In genomic region chr5:176365663-176366574, GRCh38 we compare ENCODE assay signal across 2 cellular contexts.
TF ChIP-seq lines count a peak whose summit lies in the region.

No MANE protein-coding gene starts in this region.

TF ChIP-seq in GM23338, 12 proteins besides CTCF, POLR2A, EP300 and RAD21:
- TF ChIP-seq POLR2AphosphoS5 (IDR thresholded peaks at IDR 0.05; ENCODE audit: low read depth) (peak; percentile 42; the same call in 1 of the 2 replicates), JUNB (IDR thresholded peaks at IDR 0.05; ENCODE audit: unreplicated experiment) (no peak), ZNF114 (CRISPR knock-in tag; IDR thresholded peaks at IDR 0.05) (no peak), ZNF462 (CRISPR knock-in tag; IDR thresholded peaks at IDR 0.05) (no peak), EZH2phosphoT487 (IDR thresholded peaks at IDR 0.05; ENCODE audit: unreplicated experiment) (no peak), EZH2 (IDR thresholded peaks at IDR 0.05; ENCODE audit: low read depth, unreplicated experiment) (no peak)

TF ChIP-seq in HepG2, 621 proteins besides CTCF, POLR2A, EP300 and RAD21:
- TF ChIP-seq ZNF773 (CRISPR knock-in tag; IDR thresholded peaks at IDR 0.05; ENCODE audit: borderline replicate concordance) (no peak), NR0B2 (CRISPR knock-in tag; IDR thresholded peaks at IDR 0.05) (no peak), SAFB2 (CRISPR knock-in tag; IDR thresholded peaks at IDR 0.05; ENCODE audit: borderline replicate concordance, low read depth) (no peak), HCFC1 (IDR thresholded peaks at IDR 0.05; ENCODE audit: low read depth, low read length) (no peak), ZNF768 (CRISPR knock-in tag; IDR thresholded peaks at IDR 0.05) (no peak), SRY (CRISPR knock-in tag; IDR thresholded peaks at IDR 0.05) (no peak), NKX3-1 (CRISPR knock-in tag; IDR thresholded peaks at IDR 0.05) (no peak), ZNF749 (CRISPR knock-in tag; IDR thresholded peaks at IDR 0.05; ENCODE audit: borderline replicate concordance) (no peak), ZNF605 (CRISPR knock-in tag; IDR thresholded peaks at IDR 0.05) (no peak), PBX2 (CRISPR knock-in tag; IDR thresholded peaks at IDR 0.05) (no peak), NPAS2 (CRISPR knock-in tag; IDR thresholded peaks at IDR 0.05; ENCODE audit: borderline replicate concordance) (no peak), CBX1 (IDR thresholded peaks at IDR 0.05; ENCODE audit: low read depth) (no peak), TSC22D2 (CRISPR knock-in tag; IDR thresholded peaks at IDR 0.05; ENCODE audit: borderline replicate concordance) (no peak), MIER3 (CRISPR knock-in tag; IDR thresholded peaks at IDR 0.05; ENCODE audit: borderline replicate concordance) (no peak), TOPORS (CRISPR knock-in tag; IDR thresholded peaks at IDR 0.05) (no peak)
- TF ChIP-seq, protein P1, sequence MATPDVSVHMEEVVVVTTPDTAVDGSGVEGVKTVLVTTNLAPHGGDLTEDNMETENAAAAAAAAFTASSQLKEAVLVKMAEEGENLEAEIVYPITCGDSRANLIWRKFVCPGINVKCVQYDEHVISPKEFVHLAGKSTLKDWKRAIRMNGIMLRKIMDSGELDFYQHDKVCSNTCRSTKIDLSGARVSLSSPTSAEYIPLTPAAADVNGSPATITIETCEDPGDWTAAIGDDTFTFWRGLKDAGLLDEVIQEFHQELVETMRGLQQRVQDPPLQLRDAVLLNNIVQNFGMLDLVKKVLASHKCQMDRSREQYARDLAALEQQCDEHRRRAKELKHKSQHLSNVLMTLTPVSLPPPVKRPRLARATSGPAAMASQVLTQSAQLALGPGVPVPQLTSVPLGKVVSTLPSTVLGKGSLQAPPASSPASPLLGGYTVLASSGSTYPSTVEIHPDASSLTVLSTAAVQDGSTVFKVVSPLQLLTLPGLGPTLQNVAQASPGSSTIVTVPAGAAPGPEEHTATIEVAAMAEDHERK (CRISPR knock-in tag; IDR thresholded peaks at IDR 0.05; ENCODE audit: low read depth): no peak
- TF ChIP-seq, protein P2, sequence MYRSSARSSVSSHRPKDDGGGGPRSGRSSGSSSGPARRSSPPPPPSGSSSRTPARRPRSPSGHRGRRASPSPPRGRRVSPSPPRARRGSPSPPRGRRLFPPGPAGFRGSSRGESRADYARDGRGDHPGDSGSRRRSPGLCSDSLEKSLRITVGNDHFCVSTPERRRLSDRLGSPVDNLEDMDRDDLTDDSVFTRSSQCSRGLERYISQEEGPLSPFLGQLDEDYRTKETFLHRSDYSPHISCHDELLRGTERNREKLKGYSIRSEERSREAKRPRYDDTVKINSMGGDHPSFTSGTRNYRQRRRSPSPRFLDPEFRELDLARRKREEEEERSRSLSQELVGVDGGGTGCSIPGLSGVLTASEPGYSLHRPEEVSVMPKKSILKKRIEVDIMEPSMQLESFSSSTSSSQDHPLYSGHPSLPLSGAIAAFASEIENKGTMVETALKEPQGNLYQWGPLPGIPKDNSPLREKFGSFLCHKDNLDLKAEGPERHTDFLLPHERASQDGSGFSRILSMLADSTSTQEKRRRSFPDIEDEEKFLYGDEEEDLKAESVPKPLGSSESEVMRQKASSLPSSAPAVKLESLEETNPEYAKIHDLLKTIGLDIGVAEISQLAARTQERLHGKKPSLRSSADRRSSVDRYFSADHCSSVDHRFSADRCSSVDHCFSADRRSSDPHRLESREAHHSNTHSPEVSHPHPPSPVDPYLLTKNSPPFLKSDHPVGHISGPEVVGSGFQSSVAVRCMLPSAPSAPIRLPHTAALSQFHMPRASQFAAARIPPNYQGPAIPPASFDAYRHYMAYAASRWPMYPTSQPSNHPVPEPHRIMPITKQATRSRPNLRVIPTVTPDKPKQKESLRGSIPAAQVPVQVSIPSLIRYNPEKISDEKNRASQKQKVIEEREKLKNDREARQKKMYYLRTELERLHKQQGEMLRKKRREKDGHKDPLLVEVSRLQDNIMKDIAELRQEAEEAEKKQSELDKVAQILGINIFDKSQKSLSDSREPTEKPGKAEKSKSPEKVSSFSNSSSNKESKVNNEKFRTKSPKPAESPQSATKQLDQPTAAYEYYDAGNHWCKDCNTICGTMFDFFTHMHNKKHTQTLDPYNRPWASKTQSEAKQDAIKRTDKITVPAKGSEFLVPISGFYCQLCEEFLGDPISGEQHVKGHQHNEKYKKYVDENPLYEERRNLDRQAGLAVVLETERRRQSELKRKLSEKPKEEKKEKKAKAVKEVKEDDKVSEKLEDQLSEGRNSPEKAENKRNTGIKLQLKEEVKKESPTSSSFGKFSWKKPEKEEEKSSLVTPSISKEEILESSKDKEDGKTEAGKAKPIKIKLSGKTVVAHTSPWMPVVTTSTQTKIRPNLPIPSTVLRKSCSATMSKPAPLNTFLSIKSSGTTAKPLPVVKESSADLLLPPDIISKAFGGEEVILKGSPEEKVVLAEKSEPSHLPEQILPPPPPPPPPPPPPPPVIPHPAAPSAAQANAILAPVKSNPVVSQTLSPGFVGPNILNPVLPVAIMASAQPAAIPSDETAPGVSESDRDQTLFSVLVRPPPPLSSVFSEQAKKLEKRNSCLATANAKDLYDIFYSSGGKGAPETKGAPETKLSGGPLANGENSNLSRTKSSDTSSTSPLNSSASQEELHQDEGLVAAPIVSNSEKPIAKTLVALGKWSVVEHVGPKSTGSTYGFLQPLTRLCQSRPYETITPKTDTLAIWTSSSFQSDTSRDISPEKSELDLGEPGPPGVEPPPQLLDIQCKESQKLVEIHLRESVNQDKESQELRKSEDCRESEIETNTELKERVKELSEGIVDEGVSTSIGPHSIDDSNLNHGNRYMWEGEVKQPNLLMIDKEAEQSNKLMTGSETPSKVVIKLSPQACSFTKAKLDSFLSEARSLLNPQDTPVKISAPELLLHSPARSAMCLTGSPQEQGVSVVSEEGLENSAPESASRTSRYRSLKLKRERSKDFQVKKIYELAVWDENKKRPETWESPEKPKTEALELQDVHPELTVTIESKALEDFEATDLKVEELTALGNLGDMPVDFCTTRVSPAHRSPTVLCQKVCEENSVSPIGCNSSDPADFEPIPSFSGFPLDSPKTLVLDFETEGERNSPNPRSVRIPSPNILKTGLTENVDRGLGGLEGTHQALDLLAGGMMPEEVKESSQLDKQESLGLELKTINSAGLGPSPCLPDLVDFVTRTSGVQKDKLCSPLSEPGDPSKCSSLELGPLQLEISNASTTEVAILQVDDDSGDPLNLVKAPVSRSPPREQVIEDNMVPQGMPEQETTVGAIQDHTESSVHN (CRISPR knock-in tag; IDR thresholded peaks at IDR 0.05): no peak
TF ChIP-seq in HepG2: peak in this region for 0.
